In genomic region chr2:19900536-19901200, GRCh38 we compare ENCODE assay signal across 8 cellular contexts. TPM values are rescaled to one million over a fixed set of nuclear protein-coding genes. Genes with fewer than 3 reads are reported as not detected.
DNase-seq lines count a peak whose midpoint lies in the region; ATAC-seq and TF ChIP-seq lines count a peak whose summit lies in the region.

No MANE protein-coding gene starts in this region.

- H3K4me1 Mint-ChIP-seq in CD4-positive, alpha-beta memory T cell = peaks cover 22 to 51% (median 34%) of the 10 kb centered on the region in 4 donors

- peak overlapping the region; percentile 99 for H3K9ac ChIP-seq in GM23248
- H3K9ac ChIP-seq in SU-DHL-6 (ENCODE audit: low read length) = peak overlapping the region; percentile 86

- H3K79me2 ChIP-seq in GM23248 (ENCODE audit: insufficient read depth) = peaks cover 57% of the 10 kb centered on the region
- peaks cover 45% of the 10 kb centered on the region for H3K79me2 ChIP-seq in SU-DHL-6 (ENCODE audit: insufficient read depth, low read length)

- H4K20me1 ChIP-seq in GM23248 (ENCODE audit: insufficient read depth) = no peaks in the 10 kb centered on the region
- H4K20me1 ChIP-seq in SU-DHL-6 (ENCODE audit: low read depth, low read length) = no peaks in the 10 kb centered on the region

- CTCF ChIA-PET in CD4-positive, alpha-beta memory T cell (lab: Charles Lee; ENCODE audit: partially characterized antibody) = interaction anchor here (1.2 kb wide), 2 partner anchors 28 to 1341 kb away, joined by 3 to 4 read pairs; partner anchors contain the start of gene RDH14

- peak overlapping the region; percentile 87 to 100 (median 98) for H3K27ac Mint-ChIP-seq in CD4-positive, alpha-beta memory T cell

- no peaks in the 10 kb centered on the region for H3K27me3 Mint-ChIP-seq in CD4-positive, alpha-beta memory T cell

- H3K4me2 ChIP-seq in GM23248 (ENCODE audit: unreplicated experiment) (peak overlapping the region; percentile 99), SU-DHL-6 (ENCODE audit: low read depth, low read length, poor library complexity, severe bottlenecking) (peak overlapping the region; percentile 63)

- intact Hi-C loops in CD4-positive, alpha-beta memory T cell (cut with micrococcal nuclease) = loop anchor here (1.0 to 2.0 kb wide), 6 partner anchors 32 to 1340 kb away; partner anchors contain the start of genes HS1BP3, LAPTM4A and RDH14
- intact Hi-C loops in dorsolateral prefrontal cortex (cut with DNase I) (loop anchor here (5.0 to 10.0 kb wide), 3 partner anchors 92 to 546 kb away; partner anchors contain the start of genes LAPTM4A (in 1 of the 2), OSR1 (in 1 of the 2) and WDR35 (in 1 of the 2)), aorta (cut with DNase I) (no loop called here)

- H2AFZ ChIP-seq in GM23248 (peak overlapping the region; percentile 97), SU-DHL-6 (ENCODE audit: low read depth, low read length, severe bottlenecking) (peak overlapping the region; percentile 87)

- no peaks in the 10 kb centered on the region for H3K36me3 ChIP-seq in CD4-positive, alpha-beta memory T cell (ENCODE audit: insufficient read depth, low read length)
- no peaks in the 10 kb centered on the region for H3K36me3 ChIP-seq in GM23248 (ENCODE audit: low read depth)
- H3K36me3 ChIP-seq in SU-DHL-6 (ENCODE audit: low read length) = peaks cover 4% of the 10 kb centered on the region; the same call in 1 of the 2 replicates
- no peaks in the 10 kb centered on the region for H3K36me3 ChIP-seq in aorta (ENCODE audit: control insufficient read depth in 1 of 2, insufficient read depth in 2 of 2, low read length in 1 of 2)

- peak overlapping the region; percentile 59 to 63 for H3K4me3 ChIP-seq in CD4-positive, alpha-beta memory T cell (ENCODE audit: low read length in 2 of 2)
- H3K4me3 ChIP-seq in GM23248 (peak overlapping the region; percentile 92), SU-DHL-6 (ENCODE audit: insufficient read depth, low read length, poor library complexity, severe bottlenecking) (peak overlapping the region; percentile 82), dorsolateral prefrontal cortex (peak overlapping the region; percentile 75 to 99 (median 90)), mononuclear cell (ENCODE audit: low read length) (peak overlapping the region; percentile 87), aorta (ENCODE audit: low read length in 2 of 2) (peak overlapping the region; percentile 76 to 88)

- TF ChIP-seq CTCF in SU-DHL-6 (IDR thresholded peaks at IDR 0.05; ENCODE audit: insufficient read depth, low read length, poor library complexity, severe bottlenecking) (no peak), dorsolateral prefrontal cortex (IDR thresholded peaks at IDR 0.05 in 54 of 56, conservative IDR thresholded peaks at IDR 0.05 in 2 of 56; ENCODE audit: low read depth in 1 of 56, partially characterized antibody in 56 of 56) (no peak)

- H3K9me3 Mint-ChIP-seq in CD4-positive, alpha-beta memory T cell = peaks cover 0 to 6% (median 0%) of the 10 kb centered on the region in 8 donors

- H3K4me3 Mint-ChIP-seq in CD4-positive, alpha-beta memory T cell = peak overlapping the region; percentile 92 to 99 (median 96)

- in situ Hi-C loops in GM23248 (cut with MboI) = no loop called here

- H3F3A ChIP-seq in GM23248 (ENCODE audit: insufficient read depth) = peaks cover 19% of the 10 kb centered on the region; the same call in 1 of the 2 replicates
- H3F3A ChIP-seq in SU-DHL-6 (ENCODE audit: insufficient read depth) = no peaks in the 10 kb centered on the region

- H3K9me2 ChIP-seq in GM23248 (ENCODE audit: insufficient read depth) (no peaks in the 10 kb centered on the region), SU-DHL-6 (replicated peaks; ENCODE audit: insufficient read depth, low read length) (no peaks in the 10 kb centered on the region)

- no peaks in the 10 kb centered on the region for H3K27me3 ChIP-seq in CD4-positive, alpha-beta memory T cell (ENCODE audit: insufficient read depth, low read length)
- H3K27me3 ChIP-seq in GM23248 (replicated peaks; ENCODE audit: insufficient read depth) = no peaks in the 10 kb centered on the region
- H3K27me3 ChIP-seq in SU-DHL-6 (ENCODE audit: low read length) = no peaks in the 10 kb centered on the region
- no peaks in the 10 kb centered on the region for H3K27me3 ChIP-seq in dorsolateral prefrontal cortex
- no peaks in the 10 kb centered on the region for H3K27me3 ChIP-seq in mononuclear cell (ENCODE audit: insufficient read depth, low read length)
- H3K27me3 ChIP-seq in aorta (ENCODE audit: control insufficient read depth in 1 of 2, insufficient read depth in 2 of 2, low read length in 1 of 2) = no peaks in the 10 kb centered on the region

- 2 to 3% methylated on average over 13 of the region's 13 CpGs for WGBS in GM23248 (ENCODE audit: low coverage in 1 of 2, low lambda C conversion rate in 2 of 2, missing lambda C conversion rate in 2 of 2), 2 experiments
- WGBS in aorta, 2 donors = 8 to 12% methylated on average over 13 of the region's 13 CpGs

- no peaks in the 10 kb centered on the region for H3K9me3 ChIP-seq in CD4-positive, alpha-beta memory T cell (ENCODE audit: control insufficient read depth in 1 of 2, low read length in 2 of 2)
- H3K9me3 ChIP-seq in GM23248 (ENCODE audit: low read depth) (no peaks in the 10 kb centered on the region), SU-DHL-6 (ENCODE audit: insufficient read depth, low read length) (no peaks in the 10 kb centered on the region), mononuclear cell (ENCODE audit: low read depth, low read length) (no peaks in the 10 kb centered on the region), aorta (ENCODE audit: control insufficient read depth, low read length) (no peaks in the 10 kb centered on the region)

- POLR2A ChIA-PET in CD4-positive, alpha-beta memory T cell (lab: Charles Lee; ENCODE audit: partially characterized antibody) = interaction anchor here (0.8 to 3.5 kb wide), 17 partner anchors 16 to 1341 kb away, joined by 3 to 34 read pairs (median 5); partner anchors contain the start of genes LAPTM4A, LDAH, RDH14 and RHOB

- ATAC-seq in aorta (ENCODE audit: low FRiP score) (no peak), HG03280 (IDR thresholded peaks at IDR 0.05; ENCODE audit: unreplicated experiment) (no peak)

- peaks cover 45% of the 10 kb centered on the region for H3K4me1 ChIP-seq in CD4-positive, alpha-beta memory T cell (ENCODE audit: insufficient read depth, low read length)
- H3K4me1 ChIP-seq in GM23248 (ENCODE audit: insufficient read depth) (peaks cover 44% of the 10 kb centered on the region), mononuclear cell (ENCODE audit: insufficient read depth, low read length) (peaks cover 21% of the 10 kb centered on the region), aorta (ENCODE audit: control insufficient read depth in 1 of 2, insufficient read depth in 2 of 2, low read length in 2 of 2) (peaks cover 6 to 11% of the 10 kb centered on the region in 2 donors)

- peak overlapping the region; percentile 92 for H3K27ac ChIP-seq in CD4-positive, alpha-beta memory T cell (ENCODE audit: low read depth, low read length)
- H3K27ac ChIP-seq in GM23248 (peak overlapping the region; percentile 95), SU-DHL-6 (ENCODE audit: low read depth, low read length) (peak overlapping the region; percentile 79), dorsolateral prefrontal cortex (peak overlapping the region in 57 of 59 donors; percentile 35 to 100 (median 97)), aorta (ENCODE audit: low read depth in 1 of 2, low read length in 2 of 2) (peak overlapping the region in 1 of 2 donors; percentile 19)

- DNase-seq in CD4-positive, alpha-beta memory T cell = peak; percentile 50 to 60 (median 53)
- DNase-seq in GM23248 (peak; percentile 53), dorsolateral prefrontal cortex (no peak), aorta (no peak), NCI-H2227 treated with DMSO at 0.1 percent for 48 hours (lab: John Stamatoyannopoulos, UW) (no peak)

- H3K36me3 Mint-ChIP-seq in CD4-positive, alpha-beta memory T cell = peaks cover 0 to 32% of the 10 kb centered on the region in 2 donors

RNA-seq across cellular contexts. Expression of gene TTC32, which starts 1.1 kb away (rescaled TPM):
- total RNA-seq in CD4-positive, alpha-beta memory T cell = 10 to 100 TPM; 44.4 to 48.7 TPM
- polyA plus RNA-seq in CD4-positive, alpha-beta memory T cell = 10 to 100 TPM; 24.3 to 34.2 TPM
- total RNA-seq in GM23248 (2014; rRNA removed; shearing (Covaris generic)) = 1.5 TPM in 1 of 2 replicates, not detected in the other
- polyA plus RNA-seq in GM23248 (2016; fragmentation: Nextera tagmentation; extraction: Ambion mirVana) (6.4 and 6.8 TPM in 2 replicates), aorta (10 to 100 TPM in 1 of 2 donors, 1 to 10 TPM in 1; 2.8 to 33.9 TPM)
- total RNA-seq in dorsolateral prefrontal cortex (10 to 100 TPM in 118 of 120 experiments, 1 to 10 TPM in 2; 8.8 to 38.7 (median 18.3) TPM), mononuclear cell (42.2 TPM), aorta (10 to 100 TPM; 11.4 to 17.9 TPM)

Comparison
In these comparisons a context has a peak if more than half of its experiments do, and no peak if none do; other contexts are left out.
1. DNase-seq: peak in CD4-positive, alpha-beta memory T cell (5 of 5) and GM23248 (single experiment); none in dorsolateral prefrontal cortex (0 of 10), aorta (0 of 2) and NCI-H2227 treated with DMSO at 0.1 percent for 48 hours (single experiment).
2. intact Hi-C loops: an anchor here in CD4-positive, alpha-beta memory T cell (1.0 to 2.0 kb wide) and dorsolateral prefrontal cortex (5.0 to 10.0 kb wide); none called in aorta.
3. Peak in every context shown above with its lines, with median percentiles within 50 percentile points of each other: H3K4me3 ChIP-seq.